In genomic region chr14:105591052-105591451, GRCh38 we compare ENCODE assay signal across 16 cellular contexts.
"Had no signal": no experiment of that assay in that cellular context is flagged by ENCODE, and none has a peak within 500 bp of the region (broad histone marks: within the 10 kb centered on the region; RNA-seq: fewer than 3 reads in every experiment).

No MANE protein-coding gene starts in this region.

- H3K27me3 ChIP-seq: esophagus muscularis mucosa, pancreas, transverse colon had no signal

- H3K27ac Mint-ChIP-seq: activated CD8-positive, alpha-beta memory T cell treated with anti-CD3 and anti-CD28 coated beads, Interleukin-2, amount 10 ng/mL, durations not matched to agents 7 days and 5 days; activated naive CD8-positive, alpha-beta T cell; memory B cell; naive thymus-derived CD4-positive, alpha-beta T cell had no signal

- H3K9me3 ChIP-seq: esophagus muscularis mucosa, left ventricle myocardium inferior, mucosa of descending colon, pancreas, transverse colon had no signal

- DNase-seq: activated CD4-positive, alpha-beta T cell treated with anti-CD3 and anti-CD28 coated beads, Interleukin-2, amount 50 U/mL, for 48 hours; activated CD8-positive, alpha-beta memory T cell treated with anti-CD3 and anti-CD28 coated beads, Interleukin-2, amount 10 ng/mL, durations not matched to agents 7 days and 5 days; activated effector memory CD4-positive, alpha-beta T cell treated with anti-CD3 and anti-CD28 coated beads, Interleukin-2, amount 50 U/mL, for 16 hours; activated T-cell treated with anti-CD3 and anti-CD28 coated beads, Interleukin-2, amount 50 U/mL, for 4 hours; amniotic stem cell; effector CD4-positive, alpha-beta T cell; left ventricle myocardium inferior; naive thymus-derived CD4-positive, alpha-beta T cell; stimulated activated naive CD8-positive, alpha-beta T cell treated with anti-CD3 and anti-CD28 coated beads, Interleukin-15, Interleukin-2, amounts not matched to agents 100 U/mL and 50 U/mL, for 24 hours; transverse colon had no signal

- H3K4me3 ChIP-seq: esophagus muscularis mucosa, left ventricle myocardium inferior, mucosa of descending colon, pancreas, transverse colon had no signal

- H3K27me3 Mint-ChIP-seq: activated CD8-positive, alpha-beta memory T cell treated with anti-CD3 and anti-CD28 coated beads, Interleukin-2, amount 10 ng/mL, durations not matched to agents 7 days and 5 days; activated naive CD8-positive, alpha-beta T cell; memory B cell; naive thymus-derived CD4-positive, alpha-beta T cell had no signal

- ATAC-seq: activated CD8-positive, alpha-beta memory T cell treated with anti-CD3 and anti-CD28 coated beads, Interleukin-2, amount 10 ng/mL, durations not matched to agents 7 days and 5 days; activated T-cell treated with anti-CD3 and anti-CD28 coated beads, Interleukin-2, amount 50 U/mL, for 4 hours; mucosa of descending colon; pancreas; stimulated activated naive CD8-positive, alpha-beta T cell treated with anti-CD3 and anti-CD28 coated beads, Interleukin-15, Interleukin-2, amounts not matched to agents 100 U/mL and 50 U/mL, for 24 hours had no signal

- H3K4me1 ChIP-seq: esophagus muscularis mucosa, left ventricle myocardium inferior, pancreas, transverse colon had no signal

- H3K4me3 Mint-ChIP-seq: activated CD8-positive, alpha-beta memory T cell treated with anti-CD3 and anti-CD28 coated beads, Interleukin-2, amount 10 ng/mL, durations not matched to agents 7 days and 5 days; activated naive CD8-positive, alpha-beta T cell; activated T-cell treated with anti-CD3 and anti-CD28 coated beads, Interleukin-2, amount 50 U/mL, for 4 hours; memory B cell; naive thymus-derived CD4-positive, alpha-beta T cell had no signal

- H3K36me3 ChIP-seq: esophagus muscularis mucosa, left ventricle myocardium inferior, pancreas, transverse colon had no signal

- H3K27ac ChIP-seq: esophagus muscularis mucosa, left ventricle myocardium inferior, pancreas, transverse colon, VCaP had no signal

- H3K36me3 Mint-ChIP-seq: activated CD8-positive, alpha-beta memory T cell treated with anti-CD3 and anti-CD28 coated beads, Interleukin-2, amount 10 ng/mL, durations not matched to agents 7 days and 5 days; activated naive CD8-positive, alpha-beta T cell; memory B cell; naive thymus-derived CD4-positive, alpha-beta T cell had no signal

- H3K4me1 Mint-ChIP-seq: activated CD8-positive, alpha-beta memory T cell treated with anti-CD3 and anti-CD28 coated beads, Interleukin-2, amount 10 ng/mL, durations not matched to agents 7 days and 5 days; naive thymus-derived CD4-positive, alpha-beta T cell had no signal

- H3K9me3 Mint-ChIP-seq: activated T-cell treated with anti-CD3 and anti-CD28 coated beads, Interleukin-2, amount 50 U/mL, for 4 hours; memory B cell; naive thymus-derived CD4-positive, alpha-beta T cell had no signal
